14 cellular contexts compared by ENCODE assay signal in genomic region chr2:45833301-45833967, GRCh38.
A peak's percentile ranks its signal among the peaks of the same experiment; 100 is the strongest.
DNase-seq lines count a peak whose midpoint lies in the region; ATAC-seq and TF ChIP-seq lines count a peak whose summit lies in the region.
"Had no signal": no experiment of that assay in that cellular context is flagged by ENCODE, and none has a peak within 500 bp of the region (broad histone marks: within the 10 kb centered on the region; RNA-seq: fewer than 3 reads in every experiment).

No MANE protein-coding gene starts in this region.

- no peak for TF ChIP-seq POLR2A in sigmoid colon (IDR thresholded peaks at IDR 0.05)

- H3K27me3 ChIP-seq in left lung (no peaks in the 10 kb centered on the region), sigmoid colon (no peaks in the 10 kb centered on the region)
- H3K27me3 ChIP-seq: body of pancreas had no signal

- no peak overlapping the region for H3K4me3 ChIP-seq in left lung
- no peak overlapping the region for H3K4me3 ChIP-seq in sigmoid colon
- H3K4me3 ChIP-seq: body of pancreas, lung, SK-N-MC had no signal

- DNase-seq in left lung, result no peak
- no peak for DNase-seq in NOMO-1 (lab: John Stamatoyannopoulos, UW; ENCODE audit: unreplicated experiment in 2 of 2)
- DNase-seq in DMS 273 (lab: John Stamatoyannopoulos, UW; ENCODE audit: unreplicated experiment), result no peak
- DNase-seq in sigmoid colon, result no peak
- no peak for DNase-seq in OCI-M2 (lab: John Stamatoyannopoulos, UW; ENCODE audit: unreplicated experiment)
- DNase-seq: activated CD4-positive, CD25-positive, alpha-beta regulatory T cell treated with anti-CD3 and anti-CD28 coated beads, Interleukin-2, amount 50 U/mL, for 72 hours; body of pancreas; NCI-H524 treated with DMSO at 0.1 percent for 48 hours; stimulated activated naive CD8-positive, alpha-beta T cell treated with anti-CD3 and anti-CD28 coated beads, Interleukin-15, amount 100 ng/mL, for 72 hours had no signal

- intact Hi-C loops in left lung (cut with DNase I) (no loop called here), sigmoid colon (cut with DNase I) (no loop called here)

- no peak for TF ChIP-seq CTCF in left lung (IDR thresholded peaks at IDR 0.05)
- TF ChIP-seq CTCF in sigmoid colon (IDR thresholded peaks at IDR 0.05), result no peak

- H3K27ac ChIP-seq in left lung, result no peak overlapping the region
- no peak overlapping the region for H3K27ac ChIP-seq in sigmoid colon
- H3K27ac ChIP-seq: body of pancreas, SK-N-MC had no signal

- H3K36me3 ChIP-seq in left lung, result no peaks in the 10 kb centered on the region
- H3K36me3 ChIP-seq in sigmoid colon, result no peaks in the 10 kb centered on the region

- 77 to 90% methylated on average over 3 of the region's 3 CpGs for WGBS in sigmoid colon, 2 donors

- H3K4me1 ChIP-seq in left lung (peaks cover 0 to 29% of the 10 kb centered on the region in 2 donors), sigmoid colon (peaks cover 0 to 16% (median 6%) of the 10 kb centered on the region in 4 donors)
- H3K4me1 ChIP-seq: body of pancreas had no signal

- H3K9me3 ChIP-seq in left lung (peaks cover 0 to 14% of the 10 kb centered on the region in 2 donors), sigmoid colon (peaks cover 2 to 7% (median 3%) of the 10 kb centered on the region in 4 donors)
- H3K9me3 ChIP-seq: body of pancreas had no signal

- no peak for TF ChIP-seq EP300 in sigmoid colon (IDR thresholded peaks at IDR 0.05)

- ATAC-seq in GM19035 (IDR thresholded peaks at IDR 0.05; ENCODE audit: unreplicated experiment) (peak; percentile 35), GM21825 (IDR thresholded peaks at IDR 0.05; ENCODE audit: unreplicated experiment) (peak; percentile 14), HG03175 (IDR thresholded peaks at IDR 0.05; ENCODE audit: unreplicated experiment) (peak; percentile 28), left lung (peak; percentile 62)
- ATAC-seq: body of pancreas; stimulated activated naive CD8-positive, alpha-beta T cell treated with anti-CD3 and anti-CD28 coated beads, Interleukin-15, amount 100 ng/mL, for 72 hours had no signal
